In genomic region chr1:242876021-242876420, GRCh38 we compare ENCODE assay signal across 28 cellular contexts.
"Had no signal": no experiment of that assay in that cellular context is flagged by ENCODE, and none has a peak within 500 bp of the region (broad histone marks: within the 10 kb centered on the region; RNA-seq: fewer than 3 reads in every experiment).

No MANE protein-coding gene starts in this region.

- H3K36me3 ChIP-seq: colonic mucosa, heart right ventricle, left lung, lower lobe of right lung, neutrophil, pancreas, right lobe of liver, suprapubic skin, transverse colon, upper lobe of right lung, uterus had no signal

- H3K27me3 ChIP-seq: colonic mucosa, heart right ventricle, left lung, neutrophil, pancreas, right lobe of liver, suprapubic skin, transverse colon, upper lobe of right lung, uterus had no signal

- DNase-seq: colonic mucosa; effector memory CD8-positive, alpha-beta T cell; foreskin fibroblast; glutamatergic neuron; heart right ventricle; hippocampal formation; left cardiac atrium; left lung; lower lobe of right lung; mesenchymal stem cell; mucosa of descending colon; naive B cell; pancreas; retina; right lobe of liver; small intestine; stimulated activated CD4-positive, alpha-beta T cell treated with anti-CD3 and anti-CD28 coated beads, Interleukin-15, amount 100 ng/mL, for 24 hours; stimulated activated CD4-positive, alpha-beta T cell treated with anti-CD3 and anti-CD28 coated beads, Interleukin-2, amount 100 ng/mL, for 48 hours; stimulated activated CD8-positive, alpha-beta memory T cell treated with anti-CD3 and anti-CD28 coated beads, Interleukin-4, amount 100 ng/mL, for 48 hours; stimulated activated naive CD4-positive, alpha-beta T cell; stimulated activated naive CD8-positive, alpha-beta T cell treated with anti-CD3 and anti-CD28 coated beads, Interleukin-15, amount 100 ng/mL, for 72 hours; transverse colon; upper lobe of right lung; uterus had no signal

- H3K4me1 ChIP-seq: colonic mucosa, left lung, lower lobe of right lung, pancreas, right lobe of liver, suprapubic skin, transverse colon, upper lobe of right lung, uterus had no signal

- H3K9me3 ChIP-seq: colonic mucosa, heart right ventricle, left lung, lower lobe of right lung, mucosa of descending colon, neutrophil, pancreas, right lobe of liver, suprapubic skin, transverse colon, upper lobe of right lung, uterus had no signal

- ATAC-seq: effector memory CD8-positive, alpha-beta T cell; esophagus mucosa; left lung; lower lobe of right lung; mucosa of descending colon; natural killer cell treated with Interleukin-12 subunit alpha and Interleukin-12 subunit beta and Interleukin-15 and Interleukin-18, amount 100 ng/mL, for 72 hours; pancreas; stimulated activated naive CD8-positive, alpha-beta T cell treated with anti-CD3 and anti-CD28 coated beads, Interleukin-15, amount 100 ng/mL, for 72 hours; upper lobe of right lung had no signal

- H3K27ac ChIP-seq: colonic mucosa, left lung, lower lobe of right lung, neutrophil, pancreas, right lobe of liver, suprapubic skin, transverse colon, upper lobe of right lung, uterus had no signal

- H3K4me3 ChIP-seq: colonic mucosa, heart right ventricle, left lung, lower lobe of right lung, mucosa of descending colon, pancreas, right lobe of liver, suprapubic skin, transverse colon, upper lobe of right lung, uterus had no signal
